20 cellular contexts compared by ENCODE assay signal in genomic region chr11:44605965-44606364, GRCh38.
"Had no signal": no experiment of that assay in that cellular context is flagged by ENCODE, and none has a peak within 500 bp of the region (broad histone marks: within the 10 kb centered on the region; RNA-seq: fewer than 3 reads in every experiment).

No MANE protein-coding gene starts in this region.

- ATAC-seq: esophagus mucosa; mucosa of descending colon; naive thymus-derived CD8-positive, alpha-beta T cell had no signal

- H3K4me3 ChIP-seq: coronary artery, hepatocyte, lung, mucosa of descending colon, transverse colon had no signal

- H3K27me3 Mint-ChIP-seq: activated CD4-positive, alpha-beta memory T cell treated with anti-CD3 and anti-CD28 coated beads for 36 hours; naive thymus-derived CD8-positive, alpha-beta T cell had no signal

- H3K4me3 Mint-ChIP-seq: activated CD4-positive, alpha-beta memory T cell treated with anti-CD3 and anti-CD28 coated beads for 36 hours; brain; naive thymus-derived CD8-positive, alpha-beta T cell had no signal

- H3K9me3 Mint-ChIP-seq: activated CD4-positive, alpha-beta memory T cell treated with anti-CD3 and anti-CD28 coated beads for 36 hours; brain; naive thymus-derived CD8-positive, alpha-beta T cell had no signal

- H3K9me3 ChIP-seq: mucosa of descending colon, neutrophil, transverse colon had no signal

- H3K79me2 ChIP-seq: hepatocyte, parathyroid adenoma had no signal

- H3K27ac Mint-ChIP-seq: brain had no signal

- DNase-seq: activated CD4-positive, alpha-beta memory T cell treated with anti-CD3 and anti-CD28 coated beads for 36 hours; activated CD4-positive, alpha-beta T cell treated with anti-CD3 and anti-CD28 coated beads for 1 hour; activated gamma-delta T cell treated with Interleukin-2 at 50 U/mL for 16 hours; activated T-cell treated with anti-CD3 and anti-CD28 coated beads, Interleukin-2, amount 50 U/mL, for 48 hours; central memory CD4-positive, alpha-beta T cell; islet precursor cell; mucosa of descending colon; naive thymus-derived CD8-positive, alpha-beta T cell; stimulated activated CD4-positive, alpha-beta T cell treated with anti-CD3 and anti-CD28 coated beads, Interleukin-2, amount 100 ng/mL, for 24 hours; substantia nigra; T-helper 1 cell; T1000; transverse colon had no signal

- H3K27ac ChIP-seq: coronary artery, hepatocyte, neutrophil, parathyroid adenoma, transverse colon had no signal

- H3K36me3 ChIP-seq: transverse colon had no signal

- H3K27me3 ChIP-seq: hepatocyte, neutrophil, transverse colon had no signal

- H3K9ac ChIP-seq: parathyroid adenoma had no signal

- H3K4me2 ChIP-seq: hepatocyte had no signal

- H2AFZ ChIP-seq: hepatocyte, parathyroid adenoma had no signal

- H3K4me1 ChIP-seq: parathyroid adenoma had no signal
